Comparison of ENCODE assay signal across 30 cellular contexts in the genomic region with DNA sequence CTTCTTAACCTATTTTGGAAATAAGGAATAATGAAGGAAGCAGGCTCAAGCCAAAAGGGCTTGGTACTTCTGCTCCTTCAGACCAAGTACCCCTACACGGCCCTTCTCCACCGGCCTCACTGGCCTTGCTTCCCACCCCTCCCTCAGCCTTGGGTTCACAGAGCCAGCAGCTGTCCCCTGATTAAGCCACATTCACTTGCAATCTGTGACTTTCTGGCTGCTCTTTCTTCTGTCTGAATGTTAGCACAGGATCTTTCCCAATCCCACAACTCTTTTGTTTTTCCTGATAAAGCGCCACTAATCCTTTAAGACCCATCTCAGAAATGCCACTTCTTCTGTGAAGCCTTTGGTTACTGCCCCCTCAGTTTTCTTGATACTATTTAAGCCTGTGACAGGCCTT. TPM values are rescaled to one million over a fixed set of nuclear protein-coding genes. Genes with fewer than 3 reads are reported as not detected.
DNase-seq lines count a peak whose midpoint lies in the region; ATAC-seq and TF ChIP-seq lines count a peak whose summit lies in the region.
"Had no signal": no experiment of that assay in that cellular context is flagged by ENCODE, and none has a peak within 500 bp of the region (broad histone marks: within the 10 kb centered on the region; RNA-seq: fewer than 3 reads in every experiment).

No MANE protein-coding gene starts in this region.

- H3K27me3 ChIP-seq in right atrium auricular region (no peaks in the 10 kb centered on the region), sigmoid colon (no peaks in the 10 kb centered on the region), hepatocyte (no peaks in the 10 kb centered on the region)
- H3K27me3 ChIP-seq: esophagus squamous epithelium had no signal

- H2AFZ ChIP-seq in hepatocyte, result no peak overlapping the region

- TF ChIP-seq CTCF in right atrium auricular region (IDR thresholded peaks at IDR 0.05) (no peak), sigmoid colon (IDR thresholded peaks at IDR 0.05) (no peak), hepatocyte (IDR thresholded peaks at IDR 0.05; ENCODE audit: poor library complexity) (no peak)

- H3K27ac ChIP-seq in right atrium auricular region (peak overlapping the region; percentile 66 to 76), sigmoid colon (peak overlapping the region; percentile 29 to 82 (median 56)), hepatocyte (no peak overlapping the region)
- H3K27ac ChIP-seq: A549, esophagus squamous epithelium, prostate gland, SJCRH30, skin epidermis, VCaP had no signal

- TF ChIP-seq POLR2A in sigmoid colon (IDR thresholded peaks at IDR 0.05), result no peak

- H3K36me3 ChIP-seq in right atrium auricular region (no peaks in the 10 kb centered on the region), sigmoid colon (no peaks in the 10 kb centered on the region), hepatocyte (replicated peaks; ENCODE audit: insufficient read depth, low read depth) (no peaks in the 10 kb centered on the region)
- H3K36me3 ChIP-seq: esophagus squamous epithelium, prostate gland, SJCRH30 had no signal

- H4K20me1 ChIP-seq in hepatocyte (ENCODE audit: insufficient read depth, poor library complexity, severe bottlenecking), result no peaks in the 10 kb centered on the region

- H3K79me2 ChIP-seq in hepatocyte, result no peaks in the 10 kb centered on the region

- TF ChIP-seq EP300 in sigmoid colon (IDR thresholded peaks at IDR 0.05), result no peak

- H3K9me3 ChIP-seq in right atrium auricular region (no peaks in the 10 kb centered on the region), sigmoid colon (no peaks in the 10 kb centered on the region), hepatocyte (ENCODE audit: low read depth) (no peaks in the 10 kb centered on the region)
- H3K9me3 ChIP-seq: A549, esophagus squamous epithelium, prostate gland, SJCRH30 had no signal

- WGBS in sigmoid colon, 2 donors, result 86 to 93% methylated on average over 3 of the region's 3 CpGs
- WGBS in hepatocyte (ENCODE audit: low lambda C conversion rate, missing lambda C conversion rate), result 77% methylated on average over 3 of the region's 3 CpGs

- H3K4me2 ChIP-seq in hepatocyte, result no peak overlapping the region
- H3K4me2 ChIP-seq: A549 had no signal

- ATAC-seq in Right ventricle myocardium superior (ENCODE audit: poor library complexity), result no peak
- ATAC-seq: A549; activated T-cell treated with anti-CD3 and anti-CD28 coated beads, Interleukin-2, amount 50 U/mL, for 4 hours; stimulated activated naive B cell treated with anti-CD40 and anti-IgM and Interleukin-4, amounts not matched to agents 10 μg/mL and 1 μg/mL and 100 μg/mL, for 72 hours had no signal

- peaks cover 0 to 52% of the 10 kb centered on the region in 2 donors for H3K4me1 ChIP-seq in right atrium auricular region
- peaks cover 0 to 60% (median 48%) of the 10 kb centered on the region in 4 donors for H3K4me1 ChIP-seq in sigmoid colon
- peaks cover 8% of the 10 kb centered on the region for H3K4me1 ChIP-seq in hepatocyte (ENCODE audit: insufficient read depth)
- H3K4me1 ChIP-seq: A549, prostate gland had no signal

- DNase-seq in right atrium auricular region (ENCODE audit: low spot score) (no peak), Right ventricle myocardium superior (no peak), mesenteric fat pad (ENCODE audit: low spot score) (peak; percentile 51), sigmoid colon (no peak), RKO (ENCODE audit: low spot score) (no peak), activated T-cell treated with anti-CD3 and anti-CD28 coated beads for 4 hours (no peak), OCI-M2 (lab: John Stamatoyannopoulos, UW; ENCODE audit: unreplicated experiment) (no peak), hepatocyte (ENCODE audit: low spot score) (no peak)
- DNase-seq: activated CD4-positive, alpha-beta T cell treated with anti-CD3 and anti-CD28 coated beads for 4 hours; activated T-cell treated with anti-CD3 and anti-CD28 coated beads, Interleukin-2, amount 50 U/mL, for 4 hours; CD4-positive, alpha-beta T cell; esophagus squamous epithelium; foreskin melanocyte; hippocampal formation; MV-4-11; NCI-H1436 treated with DMSO at 0.1 percent for 48 hours; NCI-H2107; NCI-H345; NCI-H748 treated with DMSO at 0.1 percent for 48 hours; stimulated activated naive B cell treated with anti-CD40 and anti-IgM and Interleukin-4, amounts not matched to agents 10 μg/mL and 1 μg/mL and 100 μg/mL, for 72 hours; SW 1271; T-helper 9 cell had no signal

- H3K9me2 ChIP-seq in hepatocyte (replicated peaks; ENCODE audit: insufficient read depth), result no peaks in the 10 kb centered on the region

- no peak overlapping the region for H3K4me3 ChIP-seq in right atrium auricular region
- no peak overlapping the region for H3K4me3 ChIP-seq in sigmoid colon
- no peak overlapping the region for H3K4me3 ChIP-seq in hepatocyte
- H3K4me3 ChIP-seq: A549, esophagus squamous epithelium, prostate gland, SJCRH30, skin epidermis had no signal

- intact Hi-C loops in Right ventricle myocardium superior (cut with DNase I), result no loop called here
- intact Hi-C loops in sigmoid colon (cut with DNase I), result loop anchor here (5.0 kb wide), 1 partner anchor 63 kb away; no protein-coding TSS in a partner anchor

RNA-seq across cellular contexts. Expression of gene REEP1, which starts 52.4 kb away (rescaled TPM):
- total RNA-seq in right atrium auricular region (10 to 100 TPM; 29.4 to 34.2 TPM), Right ventricle myocardium superior (21.5 TPM), mesenteric fat pad (0.96 TPM), sigmoid colon (10 to 100 TPM; 44.9 to 98.0 (median 70.6) TPM), hepatocyte (24.2 and 26.5 TPM in 2 replicates)
- polyA plus RNA-seq in sigmoid colon (1 to 10 TPM in 2 of 3 donors, under 1 TPM in 1; 0.23 to 4.5 (median 1.8) TPM), hepatocyte (20.8 and 21.5 TPM in 2 replicates)
- total RNA-seq: CD4-positive, alpha-beta T cell; HT-29; RPMI7951 had no signal
- polyA plus RNA-seq: IgD-negative memory B cell had no signal

Comparison
In these comparisons a context has a peak if more than half of its experiments do, and no peak if none do; other contexts are left out.
1. RNA of gene REEP1, which starts 52.4 kb away (total RNA-seq): 44.9 to 98.0 TPM in sigmoid colon, 29.4 to 34.2 TPM in right atrium auricular region, 24.2 to 26.5 TPM in hepatocyte and 21.5 TPM in Right ventricle myocardium superior (single experiment); 0.96 TPM in mesenteric fat pad (single experiment); every median in the first group is over 10 times any median in the second.